8 cellular contexts compared by ENCODE assay signal in the genomic region with DNA sequence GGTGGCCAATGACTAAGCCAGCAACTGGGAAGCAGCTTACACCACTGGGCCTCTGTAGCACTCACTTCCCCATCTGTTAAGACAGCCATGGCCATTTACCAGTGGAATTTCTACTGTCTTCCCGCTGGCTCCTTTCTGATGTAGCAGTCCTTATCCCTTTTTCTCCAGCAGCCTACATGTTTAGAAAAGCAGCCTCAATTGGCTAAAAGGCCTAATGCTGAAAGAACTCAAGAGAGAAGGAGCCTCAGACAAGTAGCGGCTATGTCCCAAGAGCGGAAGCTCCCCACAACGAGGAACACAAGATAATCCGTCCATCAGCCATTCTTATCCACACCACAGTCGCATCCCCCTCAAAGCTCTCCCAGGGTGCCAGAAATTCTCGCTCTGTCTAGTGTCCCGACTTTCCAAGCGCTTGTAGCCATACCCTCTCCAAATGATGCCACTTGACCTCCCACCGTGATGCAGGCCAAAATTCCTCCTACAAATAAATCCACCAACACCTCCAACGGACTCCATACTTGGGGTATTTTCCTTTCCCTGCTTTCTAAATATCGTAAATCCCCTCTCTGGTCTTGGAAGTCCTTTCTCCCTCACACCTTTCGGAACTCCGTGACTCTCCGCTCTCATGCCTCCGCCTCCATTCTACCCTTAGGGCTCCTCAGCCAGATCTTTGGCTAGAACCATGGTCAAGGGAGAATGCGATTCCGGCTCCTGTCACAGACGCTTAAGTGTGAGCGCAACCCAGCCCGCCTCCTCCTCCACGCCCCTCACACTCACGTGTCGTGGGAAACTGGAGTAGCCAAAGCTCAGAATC. TPM values are rescaled to one million over a fixed set of nuclear protein-coding genes. Genes with fewer than 3 reads are reported as not detected.
DNase-seq lines count a peak whose midpoint lies in the region; ATAC-seq and TF ChIP-seq lines count a peak whose summit lies in the region.

No MANE protein-coding gene starts in this region.

- H3K4me1 ChIP-seq in DND-41 (ENCODE audit: insufficient read depth, low read length) = peaks cover 34% of the 10 kb centered on the region
- peaks cover 26% of the 10 kb centered on the region for H3K4me1 ChIP-seq in lower lobe of right lung
- peaks cover 0 to 28% (median 20%) of the 10 kb centered on the region in 4 donors for H3K4me1 ChIP-seq in tibial artery

- DNase-seq in DND-41 = peak; percentile 27
- DNase-seq in SK-N-MC (ENCODE audit: low read depth, low spot score) = no peak
- peak; percentile 43 for DNase-seq in dermis blood vessel endothelial cell
- no peak for DNase-seq in lower lobe of right lung
- DNase-seq in tibial artery = no peak
- DNase-seq in NCI-H748 (lab: John Stamatoyannopoulos, UW; ENCODE audit: unreplicated experiment) = no peak

- intact Hi-C loops in lower lobe of right lung (cut with DNase I) (no loop called here), tibial artery (cut with DNase I; ENCODE audit: low total_unique reads) (loop anchor here (5.0 kb wide), 1 partner anchor 113 kb away; no protein-coding TSS in a partner anchor)

- TF ChIP-seq CTCF in DND-41 (IDR thresholded peaks at IDR 0.05; ENCODE audit: borderline replicate concordance, extremely low read depth, low read length, poor library complexity, severe bottlenecking) (no peak), lower lobe of right lung (IDR thresholded peaks at IDR 0.05) (no peak), tibial artery (IDR thresholded peaks at IDR 0.05) (no peak)

- H3K4me2 ChIP-seq in DND-41 (ENCODE audit: insufficient read depth, low read length) = peak overlapping the region; percentile 77

- H3K27ac ChIP-seq in DND-41 (ENCODE audit: low read length) = peak overlapping the region; percentile 88
- peak overlapping the region; percentile 23; the same call in 1 of the 2 replicates for H3K27ac ChIP-seq in SK-N-MC
- peak overlapping the region; percentile 97 for H3K27ac ChIP-seq in lower lobe of right lung
- peak overlapping the region; percentile 92 to 96 for H3K27ac ChIP-seq in tibial artery

- H3K36me3 ChIP-seq in DND-41 (ENCODE audit: insufficient read depth, low read length) = peaks cover 43% of the 10 kb centered on the region
- peaks cover 29% of the 10 kb centered on the region for H3K36me3 ChIP-seq in SK-N-MC (ENCODE audit: insufficient read depth, low read length)
- peaks cover 24% of the 10 kb centered on the region for H3K36me3 ChIP-seq in lower lobe of right lung
- peaks cover 15 to 27% (median 23%) of the 10 kb centered on the region in 3 donors for H3K36me3 ChIP-seq in tibial artery

- ATAC-seq in DND-41 (ENCODE audit: insufficient read depth, low read depth) (peak; percentile 34), GM19438 (IDR thresholded peaks at IDR 0.05; ENCODE audit: low read depth, unreplicated experiment) (peak; percentile 33), HG03469 (IDR thresholded peaks at IDR 0.05; ENCODE audit: unreplicated experiment) (peak; percentile 17), lower lobe of right lung (peak; percentile 73)

- H2AFZ ChIP-seq in DND-41 (ENCODE audit: low read depth, low read length) = peak overlapping the region; percentile 93

- H3K9me3 ChIP-seq in DND-41 (ENCODE audit: insufficient read depth, low read length, severe bottlenecking) (peaks cover 11% of the 10 kb centered on the region), SK-N-MC (ENCODE audit: low read depth, low read length) (no peaks in the 10 kb centered on the region), lower lobe of right lung (no peaks in the 10 kb centered on the region), tibial artery (no peaks in the 10 kb centered on the region)

- H4K20me1 ChIP-seq in DND-41 (ENCODE audit: insufficient read depth, low read length) = peaks cover 18% of the 10 kb centered on the region; the same call in 1 of the 2 replicates

- H3K79me2 ChIP-seq in DND-41 (ENCODE audit: insufficient read depth, low read length) = peaks cover 66% of the 10 kb centered on the region

- H3K4me3 ChIP-seq in DND-41 (ENCODE audit: low read depth in 1 of 2, low read length in 2 of 2) (peak overlapping the region; percentile 84 to 86), SK-N-MC (peak overlapping the region; percentile 83), lower lobe of right lung (peak overlapping the region; percentile 71), tibial artery (peak overlapping the region; percentile 67 to 83)

- H3K9ac ChIP-seq in DND-41 (ENCODE audit: low read depth, low read length) (peak overlapping the region; percentile 67), SK-N-MC (ENCODE audit: insufficient read length) (peak overlapping the region; percentile 85)

- H3K27me3 ChIP-seq in DND-41 (ENCODE audit: insufficient read depth, low read length, poor library complexity) = no peaks in the 10 kb centered on the region
- no peaks in the 10 kb centered on the region for H3K27me3 ChIP-seq in lower lobe of right lung (ENCODE audit: low read depth)
- no peaks in the 10 kb centered on the region for H3K27me3 ChIP-seq in tibial artery

RNA-seq across cellular contexts. Expression of a gene that starts 0.5 kb away (rescaled TPM):
- total RNA-seq in dermis blood vessel endothelial cell (111 and 155 TPM in 2 replicates), lower lobe of right lung (226 TPM)

RNA-seq across cellular contexts. Expression of a gene that starts 34.6 kb away (rescaled TPM):
- 15.0 and 20.6 TPM in 2 replicates for total RNA-seq in dermis blood vessel endothelial cell
- 38.8 TPM for total RNA-seq in lower lobe of right lung

RNA-seq across cellular contexts. Expression of a gene that starts 40.4 kb away (rescaled TPM):
- total RNA-seq in dermis blood vessel endothelial cell (0.68 and 0.70 TPM in 2 replicates), lower lobe of right lung (4.8 TPM)

Comparison
In these comparisons a context has a peak if more than half of its experiments do, and no peak if none do; other contexts are left out.
1. ATAC-seq: peak in every context shown above with its lines; median percentile 73 in lower lobe of right lung; 34 in DND-41; 33 in GM19438; 17 in HG03469.
2. DNase-seq: peak in DND-41 (single experiment) and dermis blood vessel endothelial cell (single experiment); none in SK-N-MC (single experiment), lower lobe of right lung (single experiment), tibial artery (0 of 2) and NCI-H748 (single experiment).
3. H3K27ac ChIP-seq: peak in every context shown above with its lines; median percentile 97 in lower lobe of right lung; 94 in tibial artery; 88 in DND-41; 23 in SK-N-MC.
4. Peak in every context shown above with its lines, with median percentiles within 50 percentile points of each other: H3K4me3 ChIP-seq.